1 cellular context compared by ENCODE assay signal in the genomic region with DNA sequence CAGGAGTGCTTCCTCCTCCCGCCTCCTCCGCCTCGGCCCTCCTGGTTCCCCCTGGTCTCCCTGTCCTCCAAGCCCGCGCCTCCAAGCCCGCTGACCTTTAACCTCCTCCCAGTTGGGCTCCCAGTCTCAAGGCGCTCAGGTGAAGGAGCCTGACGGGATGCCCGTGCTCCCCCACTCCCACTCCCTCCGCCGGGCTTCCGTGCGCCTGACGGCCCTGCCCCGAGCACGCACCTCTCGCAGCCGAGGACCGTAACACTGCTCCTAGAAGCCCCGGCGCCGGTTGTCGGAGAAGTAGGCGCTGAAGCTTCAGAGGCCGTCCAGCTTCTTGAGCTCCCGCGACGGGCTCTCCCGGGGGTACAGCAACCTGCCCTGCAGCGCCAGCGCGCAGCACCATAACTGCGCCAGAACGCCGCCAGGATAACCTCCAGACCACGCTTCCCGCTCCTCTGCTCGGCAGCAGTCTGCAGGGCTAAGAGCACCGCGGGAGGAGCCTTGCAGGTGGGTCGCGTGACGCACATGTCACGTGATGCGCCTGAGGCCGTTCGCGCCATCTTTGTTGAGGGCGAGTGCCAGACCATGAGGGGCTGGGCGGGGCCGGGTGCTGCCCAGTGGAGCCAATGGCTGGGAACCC.
TF ChIP-seq lines count a peak whose summit lies in the region.

No MANE protein-coding gene starts in this region.

TF ChIP-seq in K562, 482 proteins besides CTCF, POLR2A, EP300 and RAD21 (continued from another document):
- TF ChIP-seq VEZF1 (CRISPR knock-in tag; IDR thresholded peaks at IDR 0.05) = no peak
